In the genomic region with DNA sequence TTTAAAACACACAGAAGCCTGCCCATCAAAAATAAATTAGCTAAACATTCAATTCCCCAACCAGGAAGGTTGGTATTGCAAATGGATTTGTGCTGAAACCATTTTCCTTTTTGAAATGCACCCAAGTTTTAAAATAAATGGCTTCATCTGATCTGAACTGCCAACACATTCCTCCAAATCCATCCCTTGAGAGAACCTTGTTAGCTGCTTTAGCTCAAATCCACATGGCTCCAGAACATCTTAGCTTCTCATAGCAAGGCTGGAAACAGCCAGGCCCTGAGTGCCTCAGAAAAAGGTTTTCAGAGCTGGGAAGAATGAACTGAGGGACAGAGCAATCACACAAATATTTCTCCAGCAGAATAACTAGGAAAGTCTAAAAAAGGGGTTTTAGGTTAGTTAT, we compare ENCODE assay signal across 23 cellular contexts.
"Had no signal": no experiment of that assay in that cellular context is flagged by ENCODE, and none has a peak within 500 bp of the region (broad histone marks: within the 10 kb centered on the region; RNA-seq: fewer than 3 reads in every experiment).

No MANE protein-coding gene starts in this region.

- H3K9me3 Mint-ChIP-seq: activated CD4-positive, alpha-beta T cell treated with anti-CD3 and anti-CD28 coated beads, Interleukin-2, amount 10 ng/mL, durations not matched to agents 24 days and 14 days had no signal

- H3K4me3 Mint-ChIP-seq: activated CD4-positive, alpha-beta T cell treated with anti-CD3 and anti-CD28 coated beads, Interleukin-2, amount 10 ng/mL, durations not matched to agents 24 days and 14 days; activated CD8-positive, alpha-beta T cell treated with anti-CD3 and anti-CD28 coated beads for 36 hours; activated naive CD8-positive, alpha-beta T cell treated with anti-CD3 and anti-CD28 coated beads for 36 hours; activated T-cell treated with anti-CD3 and anti-CD28 coated beads, Interleukin-2, amount 50 U/mL, for 72 hours; activated T-helper 17 cell treated with anti-CD3 and anti-CD28 coated beads, Interleukin-2, amount 50 U/mL, for 72 hours had no signal

- H3K27ac ChIP-seq: ascending aorta, cardiac muscle cell, Peyer's patch had no signal

- H3K4me1 Mint-ChIP-seq: activated CD4-positive, alpha-beta T cell treated with anti-CD3 and anti-CD28 coated beads, Interleukin-2, amount 10 ng/mL, durations not matched to agents 24 days and 14 days; activated naive CD8-positive, alpha-beta T cell treated with anti-CD3 and anti-CD28 coated beads for 36 hours; activated T-helper 17 cell treated with anti-CD3 and anti-CD28 coated beads, Interleukin-2, amount 50 U/mL, for 72 hours had no signal

- H3K27me3 Mint-ChIP-seq: activated CD8-positive, alpha-beta T cell treated with anti-CD3 and anti-CD28 coated beads for 36 hours; activated T-helper 17 cell treated with anti-CD3 and anti-CD28 coated beads, Interleukin-2, amount 50 U/mL, for 72 hours had no signal

- H3K27ac Mint-ChIP-seq: activated CD4-positive, alpha-beta T cell treated with anti-CD3 and anti-CD28 coated beads, Interleukin-2, amount 10 ng/mL, durations not matched to agents 24 days and 14 days; activated CD8-positive, alpha-beta T cell treated with anti-CD3 and anti-CD28 coated beads for 36 hours; activated naive CD8-positive, alpha-beta T cell treated with anti-CD3 and anti-CD28 coated beads for 36 hours; activated T-cell treated with anti-CD3 and anti-CD28 coated beads, Interleukin-2, amount 50 U/mL, for 72 hours; activated T-helper 17 cell treated with anti-CD3 and anti-CD28 coated beads, Interleukin-2, amount 50 U/mL, for 72 hours had no signal

- H3K4me3 ChIP-seq: ascending aorta, cardiac muscle cell, K562, Peyer's patch had no signal

- ATAC-seq: activated CD8-positive, alpha-beta T cell treated with anti-CD3 and anti-CD28 coated beads for 36 hours; activated T-cell treated with anti-CD3 and anti-CD28 coated beads, Interleukin-2, amount 50 U/mL, for 72 hours; activated T-helper 17 cell treated with anti-CD3 and anti-CD28 coated beads, Interleukin-2, amount 50 U/mL, for 72 hours; K562; PC-3 had no signal

- H3K36me3 Mint-ChIP-seq: activated naive CD8-positive, alpha-beta T cell treated with anti-CD3 and anti-CD28 coated beads for 36 hours had no signal

- DNase-seq: activated CD4-positive, alpha-beta T cell treated with anti-CD3 and anti-CD28 coated beads, Interleukin-2, amount 10 ng/mL, durations not matched to agents 24 days and 14 days; activated CD4-positive, alpha-beta T cell treated with anti-CD3 and anti-CD28 coated beads, Interleukin-2, amount 50 U/mL, for 4 hours; activated CD8-positive, alpha-beta T cell treated with anti-CD3 and anti-CD28 coated beads for 36 hours; activated effector memory CD4-positive, alpha-beta T cell treated with anti-CD3 and anti-CD28 coated beads, Interleukin-2, amount 50 U/mL, for 16 hours; activated naive CD4-positive, alpha-beta T cell; activated naive CD4-positive, alpha-beta T cell treated with anti-CD3 and anti-CD28 coated beads, Interleukin-2, amount 50 U/mL, for 16 hours; activated naive CD8-positive, alpha-beta T cell treated with anti-CD3 and anti-CD28 coated beads for 36 hours; activated T-cell treated with anti-CD3 and anti-CD28 coated beads, Interleukin-2, amount 50 U/mL, for 1 hour; activated T-cell treated with anti-CD3 and anti-CD28 coated beads, Interleukin-2, amount 50 U/mL, for 72 hours; amniotic stem cell; NCI-H1417; NCI-H146; NCI-H187; NCI-H226; NCI-H524 treated with DMSO at 0.1 percent for 48 hours; Peyer's patch; RPMI8226; T1000 had no signal
